In genomic region chr3:53142986-53143385, GRCh38 we compare ENCODE assay signal across 18 cellular contexts. TPM values are rescaled to one million over a fixed set of nuclear protein-coding genes. Genes with fewer than 3 reads are reported as not detected.
DNase-seq lines count a peak whose midpoint lies in the region; ATAC-seq and TF ChIP-seq lines count a peak whose summit lies in the region.
"Had no signal": no experiment of that assay in that cellular context is flagged by ENCODE, and none has a peak within 500 bp of the region (broad histone marks: within the 10 kb centered on the region; RNA-seq: fewer than 3 reads in every experiment).

No MANE protein-coding gene starts in this region.

- H3K4me2 ChIP-seq in BLaER1 (no peak overlapping the region), OCI-LY3 (ENCODE audit: low read length) (peak overlapping the region; percentile 35; the same call in 1 of the 2 replicates), mesenchymal stem cell (ENCODE audit: low read length, poor library complexity, severe bottlenecking) (no peak overlapping the region)
- H3K4me2 ChIP-seq: KMS-11 had no signal

- H4K91ac ChIP-seq in mesenchymal stem cell (ENCODE audit: low read length): no peak overlapping the region

- H3K4ac ChIP-seq in mesenchymal stem cell (ENCODE audit: low read depth in 1 of 2, low read length in 2 of 2): no peak overlapping the region

- H3K9me3 ChIP-seq in BLaER1 (no peaks in the 10 kb centered on the region), OCI-LY3 (ENCODE audit: insufficient read depth, low read length) (no peaks in the 10 kb centered on the region), mesenchymal stem cell (ENCODE audit: control insufficient read depth, low read length) (no peaks in the 10 kb centered on the region)
- H3K9me3 ChIP-seq: gastroesophageal sphincter had no signal

- H3K9me3 Mint-ChIP-seq in activated naive CD4-positive, alpha-beta T cell treated with anti-CD3 and anti-CD28 coated beads, Interleukin-2, amount 50 U/mL, for 72 hours: no peaks in the 10 kb centered on the region

- H2AFZ ChIP-seq in OCI-LY3 (ENCODE audit: low read depth, low read length) (peak overlapping the region; percentile 37; the same call in 1 of the 2 replicates), mesenchymal stem cell (ENCODE audit: low read depth, low read length) (no peak overlapping the region)

- H3K27me3 ChIP-seq in BLaER1 (no peaks in the 10 kb centered on the region), OCI-LY3 (ENCODE audit: low read depth, low read length) (no peaks in the 10 kb centered on the region), mesenchymal stem cell (ENCODE audit: control insufficient read depth in 1 of 2, insufficient read depth in 1 of 2, low read length in 2 of 2) (no peaks in the 10 kb centered on the region)
- H3K27me3 ChIP-seq: brain microvascular endothelial cell, gastroesophageal sphincter had no signal

- H3K36me3 Mint-ChIP-seq in activated naive CD4-positive, alpha-beta T cell treated with anti-CD3 and anti-CD28 coated beads, Interleukin-2, amount 50 U/mL, for 72 hours: no peaks in the 10 kb centered on the region

- H3K18ac ChIP-seq in mesenchymal stem cell (ENCODE audit: low read depth in 1 of 2, low read length in 2 of 2): no peak overlapping the region

- H3K27ac Mint-ChIP-seq in activated naive CD4-positive, alpha-beta T cell treated with anti-CD3 and anti-CD28 coated beads, Interleukin-2, amount 50 U/mL, for 72 hours: no peak overlapping the region

- no peaks in the 10 kb centered on the region for H3K36me3 ChIP-seq in BLaER1
- no peaks in the 10 kb centered on the region for H3K36me3 ChIP-seq in OCI-LY3 (replicated peaks; ENCODE audit: low read depth, low read length)
- no peaks in the 10 kb centered on the region for H3K36me3 ChIP-seq in mesenchymal stem cell (ENCODE audit: control insufficient read depth in 1 of 2, insufficient read depth in 2 of 2, low read depth in 1 of 2, low read length in 2 of 2)
- H3K36me3 ChIP-seq: brain microvascular endothelial cell, gastroesophageal sphincter had no signal

- no peak overlapping the region for H4K8ac ChIP-seq in mesenchymal stem cell (ENCODE audit: low read length)

- H2BK120ac ChIP-seq in mesenchymal stem cell (ENCODE audit: low read depth, low read length): no peak overlapping the region

- no peaks in the 10 kb centered on the region for H3K79me2 ChIP-seq in OCI-LY3 (ENCODE audit: low read length)

- ATAC-seq in HG02610 (IDR thresholded peaks at IDR 0.05; ENCODE audit: unreplicated experiment): peak; percentile 58
- no peak for ATAC-seq in activated naive CD4-positive, alpha-beta T cell treated with anti-CD3 and anti-CD28 coated beads, Interleukin-2, amount 50 U/mL, for 72 hours
- ATAC-seq: activated CD4-positive, CD25-positive, alpha-beta regulatory T cell treated with anti-CD3 and anti-CD28 coated beads, Interleukin-2, amount 50 U/mL, for 24 hours; gastroesophageal sphincter; left colon had no signal

- no peak overlapping the region for H2AK5ac ChIP-seq in mesenchymal stem cell (ENCODE audit: low read length, severe bottlenecking)

- no peak for TF ChIP-seq CTCF in OCI-LY3 (IDR thresholded peaks at IDR 0.05; ENCODE audit: low read depth, low read length)

- H2BK5ac ChIP-seq in mesenchymal stem cell (ENCODE audit: low read depth, low read length, poor library complexity, severe bottlenecking): no peak overlapping the region

- no peaks in the 10 kb centered on the region for H4K20me1 ChIP-seq in BLaER1
- H4K20me1 ChIP-seq in OCI-LY3 (ENCODE audit: insufficient read depth, low read length): no peaks in the 10 kb centered on the region

- DNase-seq in mesenchymal stem cell (no peak), OCI-M2 (lab: John Stamatoyannopoulos, UW; ENCODE audit: unreplicated experiment) (no peak), globus pallidus (ENCODE audit: low spot score) (no peak), NCI-H1105 (lab: John Stamatoyannopoulos, UW) (no peak)
- DNase-seq in activated naive CD4-positive, alpha-beta T cell treated with anti-CD3 and anti-CD28 coated beads, Interleukin-2, amount 50 U/mL, for 72 hours (ENCODE audit: low spot score in 2 of 2): no peak
- DNase-seq: brain microvascular endothelial cell; DMS79 treated with DMSO at 0.1 percent for 48 hours; left colon; NCI-H1436 treated with DMSO at 0.1 percent for 48 hours; NCI-H2171; NCI-H774; stimulated activated CD4-positive, alpha-beta T cell treated with anti-CD3 and anti-CD28 coated beads, Interleukin-2, amount 100 ng/mL, for 24 hours had no signal

- H3K4me3 ChIP-seq in BLaER1: no peak overlapping the region
- H3K4me3 ChIP-seq in OCI-LY3 (ENCODE audit: low read length): no peak overlapping the region
- no peak overlapping the region for H3K4me3 ChIP-seq in mesenchymal stem cell (ENCODE audit: insufficient read depth in 1 of 2, low read depth in 1 of 2, low read length in 2 of 2)
- H3K4me3 ChIP-seq: gastroesophageal sphincter had no signal

- H3K23ac ChIP-seq in mesenchymal stem cell (ENCODE audit: low read length in 2 of 2): no peak overlapping the region

- no peaks in the 10 kb centered on the region for H3K79me1 ChIP-seq in mesenchymal stem cell (replicated peaks; ENCODE audit: low read length, poor library complexity, severe bottlenecking)

- H3K4me1 ChIP-seq in BLaER1: peaks cover 19% of the 10 kb centered on the region
- peaks cover 18% of the 10 kb centered on the region for H3K4me1 ChIP-seq in OCI-LY3 (ENCODE audit: low read length)
- peaks cover 5% of the 10 kb centered on the region for H3K4me1 ChIP-seq in mesenchymal stem cell (ENCODE audit: control insufficient read depth, insufficient read depth, low read depth, low read length)

- no peak overlapping the region for H3K14ac ChIP-seq in mesenchymal stem cell (ENCODE audit: low read length in 2 of 2)

- H3K9ac ChIP-seq in BLaER1 (no peak overlapping the region), OCI-LY3 (ENCODE audit: low read length) (no peak overlapping the region), mesenchymal stem cell (ENCODE audit: low read length) (no peak overlapping the region)
- H3K9ac ChIP-seq: KMS-11 had no signal

- 85% methylated on average over 3 of the region's 3 CpGs for WGBS in mesenchymal stem cell

- H2BK15ac ChIP-seq in mesenchymal stem cell (ENCODE audit: low read depth, poor library complexity, severe bottlenecking): peak overlapping the region; percentile 45

- H3K27ac ChIP-seq in BLaER1 (0 out of 2 replicates have a peak overlapping the region, but pooled peaks have one; percentile 6), OCI-LY3 (ENCODE audit: low read length) (no peak overlapping the region), mesenchymal stem cell (ENCODE audit: low read length, poor library complexity, severe bottlenecking) (no peak overlapping the region)
- H3K27ac ChIP-seq: brain microvascular endothelial cell, gastroesophageal sphincter, KMS-11 had no signal

- no peak overlapping the region for H2BK12ac ChIP-seq in mesenchymal stem cell (ENCODE audit: low read length in 2 of 2)

RNA-seq across cellular contexts. Expression of gene RFT1, which starts 12.8 kb away (rescaled TPM):
- 10.1 TPM for polyA plus RNA-seq in mesenchymal stem cell (2013, experiment 1 of 2)
- polyA plus RNA-seq in mesenchymal stem cell (2013, experiment 2 of 2): 10.0 TPM
- 10 to 100 TPM; 19.5 to 38.3 TPM for total RNA-seq in activated naive CD4-positive, alpha-beta T cell treated with anti-CD3 and anti-CD28 coated beads, Interleukin-2, amount 50 U/mL, for 72 hours

RNA-seq across cellular contexts. Expression of gene PRKCD, which starts 18.0 kb away (rescaled TPM):
- 16.8 TPM for polyA plus RNA-seq in mesenchymal stem cell (2013, experiment 1 of 2)
- polyA plus RNA-seq in mesenchymal stem cell (2013, experiment 2 of 2): 15.8 TPM
- total RNA-seq in activated naive CD4-positive, alpha-beta T cell treated with anti-CD3 and anti-CD28 coated beads, Interleukin-2, amount 50 U/mL, for 72 hours: 10 to 100 TPM in 1 of 2 donors, 1 to 10 TPM in 1; 3.4 to 22.5 TPM
